In genomic region chr20:10342152-10342551, GRCh38 we compare ENCODE assay signal across 6 cellular contexts.
"Had no signal": no experiment of that assay in that cellular context is flagged by ENCODE, and none has a peak within 500 bp of the region (broad histone marks: within the 10 kb centered on the region; RNA-seq: fewer than 3 reads in every experiment).

No MANE protein-coding gene starts in this region.

- H3K27ac ChIP-seq: HL-60 had no signal

- FAIRE-seq: HTR-8/SVneo, K562 had no signal

- DNase-seq: IMR-90, KBM-7, KG1 had no signal

- H3K4me3 ChIP-seq: K562 had no signal

- ATAC-seq: K562 had no signal
